ENCODE assay signal across 8 cellular contexts in genomic region chr1:27102707-27103468, GRCh38. TPM values are rescaled to one million over a fixed set of nuclear protein-coding genes. Genes with fewer than 3 reads are reported as not detected.
DNase-seq lines count a peak whose midpoint lies in the region; ATAC-seq and TF ChIP-seq lines count a peak whose summit lies in the region.

No MANE protein-coding gene starts in this region.

- TF ChIP-seq CTCF in GM13977 (IDR thresholded peaks at IDR 0.05; ENCODE audit: extremely low read depth, insufficient read depth, missing control alignments): peak; percentile 100
- TF ChIP-seq CTCF in mucosa of descending colon (IDR thresholded peaks at IDR 0.05): peak; percentile 89

- H3K36me3 ChIP-seq in effector memory CD4-positive, alpha-beta T cell (ENCODE audit: control insufficient read depth, insufficient read depth, low read length): no peaks in the 10 kb centered on the region
- H3K36me3 ChIP-seq in mucosa of descending colon (ENCODE audit: low read depth): no peaks in the 10 kb centered on the region

- peak; percentile 80 for ATAC-seq in mucosa of descending colon
- no peak for ATAC-seq in HG03135 (IDR thresholded peaks at IDR 0.05; ENCODE audit: unreplicated experiment)

- H3K27me3 ChIP-seq in effector memory CD4-positive, alpha-beta T cell (replicated peaks; ENCODE audit: control insufficient read depth, insufficient read depth, low read length, poor library complexity, severe bottlenecking): no peaks in the 10 kb centered on the region

- H3K4me3 ChIP-seq in effector memory CD4-positive, alpha-beta T cell (ENCODE audit: insufficient read depth, low read depth, low read length, poor library complexity, severe bottlenecking): no peak overlapping the region
- H3K4me3 ChIP-seq in mucosa of descending colon: no peak overlapping the region

- DNase-seq in AG08395 (ENCODE audit: low spot score): peak; percentile 81
- peak; percentile 86 for DNase-seq in GM13977 (ENCODE audit: low spot score)
- peak; percentile 31 to 79 for DNase-seq in NCI-H446 (lab: John Stamatoyannopoulos, UW)
- DNase-seq in activated CD8-positive, alpha-beta memory T cell treated with anti-CD3 and anti-CD28 coated beads for 1 hour (ENCODE audit: extremely low read depth in 1 of 2, low read depth in 1 of 2): peak; percentile 45 to 71
- peak; percentile 55 to 67 (median 58) for DNase-seq in effector memory CD4-positive, alpha-beta T cell
- peak; percentile 74 to 87 (median 86) for DNase-seq in mucosa of descending colon
- peak; percentile 68 to 75 for DNase-seq in stimulated activated CD8-positive, alpha-beta memory T cell treated with anti-CD3 and anti-CD28 coated beads, Interleukin-7, amount 100 ng/mL, for 1 hour (ENCODE audit: low read depth in 2 of 2)

- no peak overlapping the region for H3K27ac ChIP-seq in effector memory CD4-positive, alpha-beta T cell (ENCODE audit: insufficient read depth, low read length, poor library complexity, severe bottlenecking)

- in situ Hi-C loops in GM13977 (cut with MboI; ENCODE audit: low pct_unique_long_range_greater_than_20kb, low sequenced_read_pairs, unreplicated experiment): loop anchor here (5.0 kb wide), 2 partner anchors 109 to 179 kb away; no protein-coding TSS in a partner anchor

- H3K4me1 ChIP-seq in effector memory CD4-positive, alpha-beta T cell (ENCODE audit: control insufficient read depth, insufficient read depth, low read length, poor library complexity, severe bottlenecking): peaks cover 3% of the 10 kb centered on the region
- peaks cover 10% of the 10 kb centered on the region for H3K4me1 ChIP-seq in mucosa of descending colon (ENCODE audit: low read depth)

- intact Hi-C loops in mucosa of descending colon (cut with DNase I, micrococcal nuclease): loop anchor here (5.0 kb wide), 1 partner anchor 179 kb away; no protein-coding TSS in a partner anchor

- H3K9me3 ChIP-seq in effector memory CD4-positive, alpha-beta T cell (ENCODE audit: control insufficient read depth, low read length): no peaks in the 10 kb centered on the region
- H3K9me3 ChIP-seq in mucosa of descending colon: no peaks in the 10 kb centered on the region

RNA-seq across cellular contexts. Expression of gene SLC9A1, which starts 52.0 kb away (rescaled TPM):
- 100 to 1,000 TPM in 1 of 3 donors, 10 to 100 TPM in 2; 77.9 to 126 (median 84.1) TPM for total RNA-seq in mucosa of descending colon
